ENCODE assay signal across 1 cellular context in genomic region chr3:17639765-17640164, GRCh38.
TF ChIP-seq lines count a peak whose summit lies in the region.

No MANE protein-coding gene starts in this region.

TF ChIP-seq in HepG2, 621 proteins besides CTCF, POLR2A, EP300 and RAD21 (continued from another document and continues in another):
- TF ChIP-seq LRRFIP1 (CRISPR knock-in tag; conservative IDR thresholded peaks at IDR 0.05) (no peak), HDAC1 (CRISPR knock-in tag; IDR thresholded peaks at IDR 0.05) (no peak), HCFC1 (IDR thresholded peaks at IDR 0.05; ENCODE audit: low read depth, low read length) (no peak), EED (CRISPR knock-in tag; IDR thresholded peaks at IDR 0.05) (no peak), ZNF431 (CRISPR knock-in tag; IDR thresholded peaks at IDR 0.05; ENCODE audit: borderline replicate concordance, low read depth) (no peak), DDIT3 (CRISPR knock-in tag; IDR thresholded peaks at IDR 0.05) (no peak), TOE1 (CRISPR knock-in tag; IDR thresholded peaks at IDR 0.05) (no peak), ZNF782 (CRISPR knock-in tag; IDR thresholded peaks at IDR 0.05; ENCODE audit: borderline replicate concordance) (no peak), RFX1 (IDR thresholded peaks at IDR 0.05) (no peak), CEBPZ (IDR thresholded peaks at IDR 0.05; ENCODE audit: low read length) (no peak), ZNF17 (CRISPR knock-in tag; IDR thresholded peaks at IDR 0.05) (no peak), PHF21A (CRISPR knock-in tag; IDR thresholded peaks at IDR 0.05) (no peak), PBX2 (CRISPR knock-in tag; IDR thresholded peaks at IDR 0.05) (no peak), SIN3A (IDR thresholded peaks at IDR 0.05; ENCODE audit: borderline replicate concordance, low read depth, low read length) (no peak), SUZ12 (IDR thresholded peaks at IDR 0.05; ENCODE audit: low read depth, low read length) (no peak), SKI (IDR thresholded peaks at IDR 0.05; ENCODE audit: partially characterized antibody) (no peak), KLF9 (CRISPR knock-in tag; IDR thresholded peaks at IDR 0.05; ENCODE audit: low read depth) (no peak), SOX5 (CRISPR knock-in tag; IDR thresholded peaks at IDR 0.05; ENCODE audit: borderline replicate concordance) (peak; percentile 69), HOXA3 (CRISPR knock-in tag; IDR thresholded peaks at IDR 0.05) (0 out of 2 replicates have a peak, but pooled peaks have one; percentile 18), ZNF138 (CRISPR knock-in tag; IDR thresholded peaks at IDR 0.05; ENCODE audit: low read depth) (no peak), REL (CRISPR knock-in tag; conservative IDR thresholded peaks at IDR 0.05) (no peak), HMG20B (CRISPR knock-in tag; conservative IDR thresholded peaks at IDR 0.05) (0 out of 2 replicates have a peak, but pooled peaks have one; percentile 46), ATF1 (CRISPR knock-in tag; IDR thresholded peaks at IDR 0.05) (no peak), SOX6 (IDR thresholded peaks at IDR 0.05) (no peak), SOX6 (CRISPR knock-in tag; IDR thresholded peaks at IDR 0.05) (peak; percentile 85), MLX (CRISPR knock-in tag; IDR thresholded peaks at IDR 0.05) (no peak), PBX3 (CRISPR knock-in tag; IDR thresholded peaks at IDR 0.05; ENCODE audit: borderline replicate concordance) (no peak), ZFX (CRISPR knock-in tag; IDR thresholded peaks at IDR 0.05; ENCODE audit: low read depth) (no peak), KDM2A (CRISPR knock-in tag; IDR thresholded peaks at IDR 0.05; ENCODE audit: borderline replicate concordance, low read depth) (no peak), MAZ (IDR thresholded peaks at IDR 0.05; ENCODE audit: borderline replicate concordance, low read depth, low read length) (no peak), MAZ (CRISPR knock-in tag; IDR thresholded peaks at IDR 0.05; ENCODE audit: low read depth) (no peak), ZBTB7B (CRISPR knock-in tag; IDR thresholded peaks at IDR 0.05) (0 out of 2 replicates have a peak, but pooled peaks have one; percentile 29), ZNF704 (CRISPR knock-in tag; IDR thresholded peaks at IDR 0.05; ENCODE audit: borderline replicate concordance) (no peak), LBX2 (CRISPR knock-in tag; IDR thresholded peaks at IDR 0.05; ENCODE audit: borderline replicate concordance) (no peak), TEAD3 (CRISPR knock-in tag; optimal IDR thresholded peaks at IDR 0.05; ENCODE audit: borderline replicate concordance) (peak; percentile 83), ZGPAT (CRISPR knock-in tag; IDR thresholded peaks at IDR 0.05) (0 out of 2 replicates have a peak, but pooled peaks have one; percentile 24), TARDBP (CRISPR knock-in tag; IDR thresholded peaks at IDR 0.05) (0 out of 2 replicates have a peak, but pooled peaks have one; percentile 22), SIN3B (IDR thresholded peaks at IDR 0.05; ENCODE audit: low read length) (no peak), SOX13 (IDR thresholded peaks at IDR 0.05) (no peak), SOX13 (CRISPR knock-in tag; conservative IDR thresholded peaks at IDR 0.05 in 1 of 2, IDR thresholded peaks at IDR 0.05 in 1 of 2) (peak in 1 of 2 experiments; percentile 78; a peak in 2 of 4 replicates), MTA1 (CRISPR knock-in tag; IDR thresholded peaks at IDR 0.05; ENCODE audit: borderline replicate concordance) (no peak), ZKSCAN1 (IDR thresholded peaks at IDR 0.05; ENCODE audit: low read length) (no peak), NR0B2 (CRISPR knock-in tag; IDR thresholded peaks at IDR 0.05) (no peak), RBM39 (IDR thresholded peaks at IDR 0.05; ENCODE audit: low read depth, low read length, poor library complexity, severe bottlenecking) (no peak), ZNF644 (CRISPR knock-in tag; IDR thresholded peaks at IDR 0.05; ENCODE audit: low read depth) (peak; percentile 90), ZNF550 (CRISPR knock-in tag; IDR thresholded peaks at IDR 0.05; ENCODE audit: borderline replicate concordance) (no peak), BORCS8-MEF2B (CRISPR knock-in tag; IDR thresholded peaks at IDR 0.05) (no peak), ZSCAN22 (CRISPR knock-in tag; IDR thresholded peaks at IDR 0.05) (no peak), ZNF672 (CRISPR knock-in tag; IDR thresholded peaks at IDR 0.05) (no peak), SMAD9 (CRISPR knock-in tag; IDR thresholded peaks at IDR 0.05) (no peak), ZNF546 (CRISPR knock-in tag; conservative IDR thresholded peaks at IDR 0.05) (no peak), ZC3H4 (CRISPR knock-in tag; IDR thresholded peaks at IDR 0.05; ENCODE audit: borderline replicate concordance) (no peak), GATAD2A (CRISPR knock-in tag; IDR thresholded peaks at IDR 0.05) (peak; percentile 84), ZMYM4 (CRISPR knock-in tag; IDR thresholded peaks at IDR 0.05) (peak; percentile 74), SAP130 (CRISPR knock-in tag; IDR thresholded peaks at IDR 0.05; ENCODE audit: low read depth) (no peak; the same call in 1 of the 2 replicates), ZNF34 (CRISPR knock-in tag; IDR thresholded peaks at IDR 0.05; ENCODE audit: borderline replicate concordance) (no peak), IRF2 (CRISPR knock-in tag; IDR thresholded peaks at IDR 0.05) (no peak), RFX5 (IDR thresholded peaks at IDR 0.05; ENCODE audit: low read depth, low read length) (no peak), ZBTB37 (CRISPR knock-in tag; IDR thresholded peaks at IDR 0.05) (no peak), TCF7 (IDR thresholded peaks at IDR 0.05; ENCODE audit: low read depth) (no peak), ZIK1 (CRISPR knock-in tag; IDR thresholded peaks at IDR 0.05; ENCODE audit: borderline replicate concordance, low read depth) (no peak), IKZF1 (IDR thresholded peaks at IDR 0.05) (no peak), ATF7 (IDR thresholded peaks at IDR 0.05) (0 out of 2 replicates have a peak, but pooled peaks have one; percentile 1), ATF7 (CRISPR knock-in tag; IDR thresholded peaks at IDR 0.05) (no peak), ZNF598 (CRISPR knock-in tag; IDR thresholded peaks at IDR 0.05; ENCODE audit: borderline replicate concordance) (no peak), SMARCC2 (IDR thresholded peaks at IDR 0.05) (no peak)
